In genomic region chr15:78950906-78951840, GRCh38 we compare ENCODE assay signal across 11 cellular contexts. TPM values are rescaled to one million over a fixed set of nuclear protein-coding genes. Genes with fewer than 3 reads are reported as not detected.
DNase-seq lines count a peak whose midpoint lies in the region; ATAC-seq, FAIRE-seq and TF ChIP-seq lines count a peak whose summit lies in the region.
"Had no signal": no experiment of that assay in that cellular context is flagged by ENCODE, and none has a peak within 500 bp of the region (broad histone marks: within the 10 kb centered on the region; RNA-seq: fewer than 3 reads in every experiment).

No MANE protein-coding gene starts in this region.

- H3K9me3 ChIP-seq in A673 (ENCODE audit: low read depth, low read length, poor library complexity, severe bottlenecking) = no peaks in the 10 kb centered on the region

- TF ChIP-seq CTCF in A673 (conservative IDR thresholded peaks at IDR 0.05; ENCODE audit: low read depth, low read length) (peak; percentile 13; the same call in 1 of the 2 replicates), astrocyte of the cerebellum (IDR thresholded peaks at IDR 0.05; ENCODE audit: low read depth, low read length, missing control alignments) (peak; percentile 43)

- no peak overlapping the region for H3K27ac ChIP-seq in A673 (ENCODE audit: low read depth, low read length, poor library complexity, severe bottlenecking)
- H3K27ac ChIP-seq: SK-N-MC had no signal

- TF ChIP-seq POLR2A in H54 (IDR thresholded peaks at IDR 0.05; ENCODE audit: low read depth, low read length) = no peak

- no TSS peak for BruUV-seq in A673 (replicated peaks; lab: Mats Ljungman, UMichigan)

- no peaks in the 10 kb centered on the region for H3K4me1 ChIP-seq in A673 (ENCODE audit: insufficient read depth, low read length, poor library complexity, severe bottlenecking)

- FAIRE-seq in H54 (lab: Jason Lieb, UNC) = no peak

- no peaks in the 10 kb centered on the region for H3K36me3 ChIP-seq in A673 (ENCODE audit: insufficient read depth, low read length, poor library complexity, severe bottlenecking)

- no peaks in the 10 kb centered on the region for H3K27me3 ChIP-seq in A673 (replicated peaks; ENCODE audit: insufficient read depth, low read depth, low read length, poor library complexity)

- POLR2A ChIA-PET in A673 (lab: Charles Lee; ENCODE audit: low non-redundant PET) = no interaction called here

- in situ Hi-C loops in astrocyte of the cerebellum (cut with HindIII; ENCODE audit: low sequenced_read_pairs) = no loop called here

- H3K4me3 ChIP-seq in A673 (ENCODE audit: low read depth, low read length, poor library complexity, severe bottlenecking) (no peak overlapping the region), astrocyte of the cerebellum (ENCODE audit: low read depth, low read length) (no peak overlapping the region)
- H3K4me3 ChIP-seq: SK-N-MC, skin epidermis had no signal

- intact Hi-C loops in A673 (cut with micrococcal nuclease; ENCODE audit: unreplicated experiment) = no loop called here

- DNase-seq in A673 (ENCODE audit: low spot score) = no peak
- peak; percentile 33 for DNase-seq in H54 (ENCODE audit: insufficient read length, low spot score)
- no peak for DNase-seq in astrocyte of the cerebellum (ENCODE audit: low read depth)
- peak; percentile 81 for DNase-seq in kidney tubule cell (ENCODE audit: low spot score)
- DNase-seq in NCI-H2196 (lab: John Stamatoyannopoulos, UW; ENCODE audit: unreplicated experiment) = no peak
- DNase-seq in iPS-NIHi11 (ENCODE audit: low spot score) = no peak
- no peak for DNase-seq in COR-L47 (lab: John Stamatoyannopoulos, UW)
- DNase-seq: cortex of kidney had no signal

- no peak for ATAC-seq in GM18519 (IDR thresholded peaks at IDR 0.05; ENCODE audit: low FRiP score, unreplicated experiment)

- CTCF ChIA-PET in A673 (lab: Charles Lee) = no interaction called here

RNA-seq across cellular contexts. Expression of gene CTSH, which starts 6.3 kb away (rescaled TPM):
- 2.2 and 3.6 TPM in 2 replicates for total RNA-seq in A673 (2021)

Comparison
In these comparisons a context has a peak if more than half of its experiments do, and no peak if none do; other contexts are left out.
1. DNase-seq: peak in H54 (single experiment) and kidney tubule cell (single experiment); none in A673 (single experiment), astrocyte of the cerebellum (single experiment), NCI-H2196 (single experiment), iPS-NIHi11 (single experiment) and COR-L47 (single experiment).